Comparison of ENCODE assay signal across 25 cellular contexts in the genomic region with DNA sequence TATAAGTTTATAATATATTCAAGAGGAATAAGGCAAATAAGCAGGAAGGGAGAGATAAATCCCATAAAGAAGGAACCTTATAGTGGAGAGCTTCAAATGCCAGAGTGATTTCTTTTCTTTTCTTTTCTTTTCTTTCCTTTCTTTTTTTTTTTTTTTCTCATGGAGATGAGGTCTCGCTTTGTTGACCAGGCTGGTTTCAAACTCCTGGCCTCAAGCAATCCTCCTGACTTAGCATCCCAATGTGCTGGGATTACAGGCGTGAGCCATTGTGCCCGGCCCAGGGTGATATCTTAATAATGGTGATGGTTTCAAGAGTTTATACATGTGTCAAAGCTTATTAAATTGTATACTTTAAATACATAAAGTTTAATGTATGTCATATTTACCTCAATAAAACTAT.
"Had no signal": no experiment of that assay in that cellular context is flagged by ENCODE, and none has a peak within 500 bp of the region (broad histone marks: within the 10 kb centered on the region; RNA-seq: fewer than 3 reads in every experiment).

No MANE protein-coding gene starts in this region.

- H3K4me1 ChIP-seq: SJSA1 had no signal

- H3K36me3 ChIP-seq: SJSA1 had no signal

- H3K9ac ChIP-seq: SK-N-SH had no signal

- H3K9me3 ChIP-seq: SJSA1, SK-N-SH had no signal

- H3K4me3 ChIP-seq: K562, SJSA1 had no signal

- H3K27ac ChIP-seq: SJSA1 had no signal

- H3K27me3 ChIP-seq: SJSA1 had no signal

- DNase-seq: activated CD4-positive, alpha-beta memory T cell treated with anti-CD3 and anti-CD28 coated beads, Interleukin-2, amount 10 ng/mL, durations not matched to agents 7 days and 5 days; activated CD4-positive, alpha-beta T cell treated with anti-CD3 and anti-CD28 coated beads for 36 hours; activated CD8-positive, alpha-beta memory T cell treated with anti-CD3 and anti-CD28 coated beads for 24 hours; activated CD8-positive, alpha-beta memory T cell treated with anti-CD3 and anti-CD28 coated beads, Interleukin-2, amount 10 ng/mL, durations not matched to agents 7 days and 5 days; activated CD8-positive, alpha-beta memory T cell treated with anti-CD3 and anti-CD28 coated beads, Interleukin-2, amount 50 U/mL, for 48 hours; activated effector memory CD4-positive, alpha-beta T cell treated with Interleukin-2 at 50 U/mL for 16 hours; activated naive CD4-positive, alpha-beta T cell treated with anti-CD3 and anti-CD28 coated beads, Interleukin-2, amount 10 ng/mL, durations not matched to agents 7 days and 5 days; activated naive CD8-positive, alpha-beta T cell treated with anti-CD3 and anti-CD28 coated beads, Interleukin-2, amount 50 U/mL, for 24 hours; activated T-cell treated with anti-CD3 and anti-CD28 coated beads, Interleukin-2, amount 50 U/mL, for 48 hours; anterior cingulate cortex; caudate nucleus; cerebellar nuclear complex; NCI-H1105; NCI-H1436; NCI-H1694; NCI-H1930; NCI-H2081 treated with DMSO at 0.1 percent for 48 hours; NCI-H345; NCI-H526; NCI-H748 treated with DMSO at 0.1 percent for 48 hours; SHP77; SK-N-SH had no signal

- FAIRE-seq: bronchial epithelial cell, K562 had no signal

- H3K4me2 ChIP-seq: SK-N-SH had no signal
